In genomic region chr17:76138234-76138895, GRCh38 we compare ENCODE assay signal across 1 cellular context.
A peak's percentile ranks its signal among the peaks of the same experiment; 100 is the strongest.
TF ChIP-seq lines count a peak whose summit lies in the region.

No MANE protein-coding gene starts in this region.

TF ChIP-seq in HepG2, 621 proteins besides CTCF, POLR2A, EP300 and RAD21 (continued from another document and continues in another):
- TF ChIP-seq SNAPC4 (CRISPR knock-in tag; IDR thresholded peaks at IDR 0.05), result 0 out of 2 replicates have a peak, but pooled peaks have one; percentile 66
- TF ChIP-seq PLRG1 (conservative IDR thresholded peaks at IDR 0.05), result no peak
- no peak for TF ChIP-seq BCL3 (CRISPR knock-in tag; IDR thresholded peaks at IDR 0.05)
- TF ChIP-seq TBX3 (IDR thresholded peaks at IDR 0.05; ENCODE audit: borderline replicate concordance), result peak; percentile 31; the same call in 1 of the 2 replicates
- no peak for TF ChIP-seq PRMT3 (CRISPR knock-in tag; IDR thresholded peaks at IDR 0.05; ENCODE audit: borderline replicate concordance, low read depth)
- peak; percentile 73 for TF ChIP-seq ZNF205 (CRISPR knock-in tag; IDR thresholded peaks at IDR 0.05)
- peak; percentile 82 for TF ChIP-seq TBX2 (CRISPR knock-in tag; IDR thresholded peaks at IDR 0.05; ENCODE audit: borderline replicate concordance)
- TF ChIP-seq TARDBP (CRISPR knock-in tag; IDR thresholded peaks at IDR 0.05), result peak; percentile 93
- peak; percentile 52; the same call in 1 of the 2 replicates for TF ChIP-seq ZHX2 (IDR thresholded peaks at IDR 0.05; ENCODE audit: low read depth)
- no peak for TF ChIP-seq ZHX2 (CRISPR knock-in tag; IDR thresholded peaks at IDR 0.05; ENCODE audit: borderline replicate concordance)
- TF ChIP-seq CSRNP1 (CRISPR knock-in tag; IDR thresholded peaks at IDR 0.05), result 0 out of 2 replicates have a peak, but pooled peaks have one; percentile 20
- no peak for TF ChIP-seq ZNF7 (CRISPR knock-in tag; IDR thresholded peaks at IDR 0.05)
- TF ChIP-seq KLF12 (CRISPR knock-in tag; IDR thresholded peaks at IDR 0.05; ENCODE audit: borderline replicate concordance), result no peak; the same call in 1 of the 2 replicates
- TF ChIP-seq ZMAT5 (CRISPR knock-in tag; IDR thresholded peaks at IDR 0.05; ENCODE audit: borderline replicate concordance, low read depth), result no peak
- TF ChIP-seq ZNF773 (CRISPR knock-in tag; IDR thresholded peaks at IDR 0.05; ENCODE audit: borderline replicate concordance), result 0 out of 2 replicates have a peak, but pooled peaks have one; percentile 42
- peak; percentile 95 for TF ChIP-seq ZBTB7B (CRISPR knock-in tag; IDR thresholded peaks at IDR 0.05)
- TF ChIP-seq BORCS8-MEF2B (CRISPR knock-in tag; IDR thresholded peaks at IDR 0.05), result peak; percentile 80
- TF ChIP-seq ZNF891 (CRISPR knock-in tag; IDR thresholded peaks at IDR 0.05), result peak; percentile 97
- peak; percentile 69; the same call in 1 of the 2 replicates for TF ChIP-seq HOXD1 (CRISPR knock-in tag; IDR thresholded peaks at IDR 0.05)
- peak; percentile 90 for TF ChIP-seq ZNF124 (CRISPR knock-in tag; IDR thresholded peaks at IDR 0.05)
- TF ChIP-seq ETS1 (CRISPR knock-in tag; IDR thresholded peaks at IDR 0.05), result 0 out of 2 replicates have a peak, but pooled peaks have one; percentile 21
- TF ChIP-seq ZNF614 (CRISPR knock-in tag; IDR thresholded peaks at IDR 0.05; ENCODE audit: borderline replicate concordance), result peak; percentile 59; the same call in 1 of the 2 replicates
- TF ChIP-seq KLF13 (CRISPR knock-in tag; IDR thresholded peaks at IDR 0.05), result no peak
- 0 out of 2 replicates have a peak, but pooled peaks have one; percentile 35 for TF ChIP-seq ZNF317 (CRISPR knock-in tag; IDR thresholded peaks at IDR 0.05)
- peak; percentile 85 for TF ChIP-seq ZFX (CRISPR knock-in tag; IDR thresholded peaks at IDR 0.05; ENCODE audit: low read depth)
- no peak for TF ChIP-seq SNAPC5 (CRISPR knock-in tag; IDR thresholded peaks at IDR 0.05; ENCODE audit: borderline replicate concordance)
- peak; percentile 75 for TF ChIP-seq PPARG (CRISPR knock-in tag; conservative IDR thresholded peaks at IDR 0.05)
- TF ChIP-seq ZNF766 (CRISPR knock-in tag; IDR thresholded peaks at IDR 0.05; ENCODE audit: borderline replicate concordance), result 0 out of 2 replicates have a peak, but pooled peaks have one; percentile 58
- no peak for TF ChIP-seq ZNF367 (CRISPR knock-in tag; IDR thresholded peaks at IDR 0.05; ENCODE audit: borderline replicate concordance)
- TF ChIP-seq ZNF331 (CRISPR knock-in tag; IDR thresholded peaks at IDR 0.05), result peak; percentile 65; the same call in 1 of the 2 replicates
- TF ChIP-seq TFAP4 (IDR thresholded peaks at IDR 0.05; ENCODE audit: borderline replicate concordance, low read depth), result peak; percentile 82
- TF ChIP-seq TCF7 (IDR thresholded peaks at IDR 0.05; ENCODE audit: low read depth), result peak; percentile 41; the same call in 1 of the 2 replicates
- peak; percentile 93; the same call in 1 of the 2 replicates for TF ChIP-seq KAT7 (CRISPR knock-in tag; IDR thresholded peaks at IDR 0.05; ENCODE audit: borderline replicate concordance)
- peak; percentile 69; the same call in 1 of the 2 replicates for TF ChIP-seq SPEN (CRISPR knock-in tag; IDR thresholded peaks at IDR 0.05; ENCODE audit: low read depth)
- peak; percentile 82; the same call in 1 of the 2 replicates for TF ChIP-seq SOX5 (CRISPR knock-in tag; IDR thresholded peaks at IDR 0.05; ENCODE audit: borderline replicate concordance)
- TF ChIP-seq KLF9 (CRISPR knock-in tag; IDR thresholded peaks at IDR 0.05; ENCODE audit: low read depth), result no peak
- TF ChIP-seq ESRRA (CRISPR knock-in tag; IDR thresholded peaks at IDR 0.05; ENCODE audit: low read depth), result peak; percentile 19; the same call in 1 of the 2 replicates
- TF ChIP-seq CHCHD3 (CRISPR knock-in tag; IDR thresholded peaks at IDR 0.05), result no peak
- no peak for TF ChIP-seq CREBL2 (CRISPR knock-in tag; IDR thresholded peaks at IDR 0.05; ENCODE audit: borderline replicate concordance)
- TF ChIP-seq ZNF605 (CRISPR knock-in tag; IDR thresholded peaks at IDR 0.05), result peak; percentile 73; the same call in 1 of the 2 replicates
- peak; percentile 87 for TF ChIP-seq MIXL1 (CRISPR knock-in tag; IDR thresholded peaks at IDR 0.05)
- TF ChIP-seq HDAC1 (CRISPR knock-in tag; IDR thresholded peaks at IDR 0.05), result peak; percentile 96
- 0 out of 2 replicates have a peak, but pooled peaks have one; percentile 17 for TF ChIP-seq DR1 (CRISPR knock-in tag; IDR thresholded peaks at IDR 0.05)
- 0 out of 2 replicates have a peak, but pooled peaks have one; percentile 12 for TF ChIP-seq HCFC1 (IDR thresholded peaks at IDR 0.05; ENCODE audit: low read depth, low read length)
- 0 out of 2 replicates have a peak, but pooled peaks have one; percentile 16 for TF ChIP-seq SRF (IDR thresholded peaks at IDR 0.05; ENCODE audit: low read depth, low read length)
- TF ChIP-seq TRAFD1 (CRISPR knock-in tag; IDR thresholded peaks at IDR 0.05; ENCODE audit: borderline replicate concordance), result no peak
